Comparison of ENCODE assay signal across 14 cellular contexts in genomic region chr2:22253171-22253570, GRCh38.
DNase-seq lines count a peak whose midpoint lies in the region; ATAC-seq and TF ChIP-seq lines count a peak whose summit lies in the region.
"Had no signal": no experiment of that assay in that cellular context is flagged by ENCODE, and none has a peak within 500 bp of the region (broad histone marks: within the 10 kb centered on the region; RNA-seq: fewer than 3 reads in every experiment).

No MANE protein-coding gene starts in this region.

- no peak overlapping the region for H2BK5ac ChIP-seq in mesendoderm (ENCODE audit: low read length)

- H3K18ac ChIP-seq in mesendoderm (ENCODE audit: low read length), result no peak overlapping the region

- H3K4me3 ChIP-seq in endodermal cell (ENCODE audit: low read length) (no peak overlapping the region), mesendoderm (ENCODE audit: low read length) (no peak overlapping the region), psoas muscle (no peak overlapping the region), GM23248 (no peak overlapping the region)

- H3K36me3 Mint-ChIP-seq in endodermal cell (ENCODE audit: low read depth), result no peaks in the 10 kb centered on the region
- H3K36me3 Mint-ChIP-seq: CD14-positive monocyte; CD8-positive, alpha-beta memory T cell; IgD-negative memory B cell had no signal

- H3K79me2 ChIP-seq in mesendoderm (ENCODE audit: control insufficient read depth, insufficient read depth, low read length) (no peaks in the 10 kb centered on the region), GM23248 (ENCODE audit: insufficient read depth) (no peaks in the 10 kb centered on the region)

- H3K9me3 ChIP-seq in endodermal cell (ENCODE audit: control insufficient read depth, low read length) (no peaks in the 10 kb centered on the region), psoas muscle (no peaks in the 10 kb centered on the region), GM23248 (ENCODE audit: low read depth) (no peaks in the 10 kb centered on the region)
- H3K9me3 ChIP-seq: Caco-2 had no signal

- DNase-seq in NCI-H2171 treated with DMSO at 0.1 percent for 48 hours (lab: John Stamatoyannopoulos, UW) (peak; percentile 50), NCI-H2171 (lab: John Stamatoyannopoulos, UW) (no peak), NCI-H345 treated with DMSO at 0.1 percent for 48 hours (lab: John Stamatoyannopoulos, UW; ENCODE audit: unreplicated experiment) (peak; percentile 13), endodermal cell (peak; percentile 61), mesendoderm (peak; percentile 56), SHP77 treated with DMSO at 0.1 percent for 48 hours (lab: John Stamatoyannopoulos, UW) (no peak), psoas muscle (no peak), GM23248 (no peak)
- DNase-seq: Caco-2; CD8-positive, alpha-beta memory T cell had no signal

- no peak overlapping the region for H3K4me3 Mint-ChIP-seq in endodermal cell
- H3K4me3 Mint-ChIP-seq: CD14-positive monocyte; CD8-positive, alpha-beta memory T cell; IgD-negative memory B cell had no signal

- no peak overlapping the region for H2AFZ ChIP-seq in GM23248

- 77 to 83% methylated on average over 2 of the region's 2 CpGs for WGBS in endodermal cell (ENCODE audit: insufficient coverage in 1 of 2, insufficient read length in 1 of 2), 2 experiments
- WGBS in mesendoderm (ENCODE audit: extremely low coverage, insufficient coverage, low lambda C conversion rate), result no CpG with 5 or more reads among the region's 2 CpGs
- 51 to 69% (median 55%) methylated on average over 2 of the region's 2 CpGs for WGBS in psoas muscle, 3 donors
- WGBS in GM23248 (ENCODE audit: low coverage in 1 of 2, low lambda C conversion rate in 2 of 2, missing lambda C conversion rate in 2 of 2), 2 experiments, result 30 to 36% methylated on average over 2 of the region's 2 CpGs

- H3K9ac ChIP-seq in endodermal cell (ENCODE audit: extremely low read depth, low read length, poor library complexity, severe bottlenecking) (no peak overlapping the region), mesendoderm (ENCODE audit: low read length) (no peak overlapping the region), GM23248 (no peak overlapping the region)

- H3F3A ChIP-seq in GM23248 (ENCODE audit: insufficient read depth), result no peaks in the 10 kb centered on the region

- no peaks in the 10 kb centered on the region for H3K9me2 ChIP-seq in GM23248 (ENCODE audit: insufficient read depth)

- no peaks in the 10 kb centered on the region for H3K9me3 Mint-ChIP-seq in endodermal cell

- no peak overlapping the region for H2BK15ac ChIP-seq in mesendoderm (replicated peaks; ENCODE audit: low read depth)

- H4K8ac ChIP-seq in mesendoderm (ENCODE audit: low read depth, low read length), result no peak overlapping the region

- no peak for ATAC-seq in psoas muscle

- H3K27ac ChIP-seq in endodermal cell (ENCODE audit: low read depth, low read length), result no peak overlapping the region
- no peak overlapping the region for H3K27ac ChIP-seq in mesendoderm (ENCODE audit: low read depth, low read length)
- no peak overlapping the region for H3K27ac ChIP-seq in psoas muscle
- H3K27ac ChIP-seq in GM23248, result no peak overlapping the region
- H3K27ac ChIP-seq: 22Rv1, HL-60 had no signal

- H4K5ac ChIP-seq in mesendoderm (ENCODE audit: low read length), result no peak overlapping the region

- H3K4me1 ChIP-seq in endodermal cell (ENCODE audit: control insufficient read depth, insufficient read depth, low read length), result peaks cover 12% of the 10 kb centered on the region
- peaks cover 3% of the 10 kb centered on the region for H3K4me1 ChIP-seq in mesendoderm (ENCODE audit: control insufficient read depth, low read depth, low read length)
- no peaks in the 10 kb centered on the region for H3K4me1 ChIP-seq in psoas muscle
- no peaks in the 10 kb centered on the region for H3K4me1 ChIP-seq in GM23248 (ENCODE audit: insufficient read depth)
- H3K4me1 ChIP-seq: Caco-2 had no signal

- no peak overlapping the region for H3K4ac ChIP-seq in mesendoderm (ENCODE audit: low read depth, low read length)

- no peak overlapping the region for H3K27ac Mint-ChIP-seq in endodermal cell
- H3K27ac Mint-ChIP-seq: CD14-positive monocyte; CD8-positive, alpha-beta memory T cell; IgD-negative memory B cell had no signal

- no peaks in the 10 kb centered on the region for H3K27me3 ChIP-seq in endodermal cell (ENCODE audit: control insufficient read depth, insufficient read depth, low read length, poor library complexity, severe bottlenecking)
- H3K27me3 ChIP-seq in mesendoderm (ENCODE audit: insufficient read depth, low read length, poor library complexity), result no peaks in the 10 kb centered on the region
- no peaks in the 10 kb centered on the region for H3K27me3 ChIP-seq in psoas muscle (ENCODE audit: insufficient read depth in 3 of 3, low read length in 2 of 3)
- no peaks in the 10 kb centered on the region for H3K27me3 ChIP-seq in GM23248 (replicated peaks; ENCODE audit: insufficient read depth)

- intact Hi-C loops in psoas muscle (cut with DNase I), result no loop called here

- H3K56ac ChIP-seq in mesendoderm (ENCODE audit: low read length), result no peak overlapping the region

- H2AK5ac ChIP-seq in mesendoderm (ENCODE audit: low read length), result no peak overlapping the region

- H3K23ac ChIP-seq in mesendoderm (ENCODE audit: low read length), result no peak overlapping the region

- H3K4me2 ChIP-seq in mesendoderm (ENCODE audit: low read length), result no peak overlapping the region
- H3K4me2 ChIP-seq in GM23248 (ENCODE audit: unreplicated experiment), result no peak overlapping the region

- peaks cover 29% of the 10 kb centered on the region for H3K4me1 Mint-ChIP-seq in endodermal cell
- H3K4me1 Mint-ChIP-seq: CD14-positive monocyte; CD8-positive, alpha-beta memory T cell; IgD-negative memory B cell had no signal

- no peaks in the 10 kb centered on the region for H3K79me1 ChIP-seq in mesendoderm (ENCODE audit: low read length)

- no peaks in the 10 kb centered on the region for H4K20me1 ChIP-seq in GM23248 (ENCODE audit: insufficient read depth)

- in situ Hi-C loops in GM23248 (cut with MboI), result no loop called here

- H3K36me3 ChIP-seq in endodermal cell (ENCODE audit: control insufficient read depth, insufficient read depth, low read length) (no peaks in the 10 kb centered on the region), mesendoderm (ENCODE audit: control insufficient read depth, insufficient read depth, low read length) (no peaks in the 10 kb centered on the region), psoas muscle (ENCODE audit: insufficient read depth in 1 of 2, low read depth in 1 of 2) (no peaks in the 10 kb centered on the region), GM23248 (ENCODE audit: low read depth) (no peaks in the 10 kb centered on the region)

- no peaks in the 10 kb centered on the region for H3K27me3 Mint-ChIP-seq in endodermal cell (ENCODE audit: insufficient read depth)
- H3K27me3 Mint-ChIP-seq: CD8-positive, alpha-beta memory T cell; IgD-negative memory B cell had no signal

- no peak for TF ChIP-seq CTCF in endodermal cell (conservative IDR thresholded peaks at IDR 0.05)
- no peak for TF ChIP-seq CTCF in psoas muscle (IDR thresholded peaks at IDR 0.05)

- no peak overlapping the region for H2BK120ac ChIP-seq in mesendoderm (ENCODE audit: low read depth, low read length)

Comparison
In these comparisons a context has a peak if more than half of its experiments do, and no peak if none do; other contexts are left out.
1. DNase-seq: peak in NCI-H2171 treated with DMSO at 0.1 percent for 48 hours (single experiment), NCI-H345 treated with DMSO at 0.1 percent for 48 hours (single experiment), endodermal cell (single experiment) and mesendoderm (single experiment); none in NCI-H2171 (single experiment), SHP77 treated with DMSO at 0.1 percent for 48 hours (single experiment), psoas muscle (0 of 2) and GM23248 (single experiment).